In genomic region chr6:157980288-157981131, GRCh38 we compare ENCODE assay signal across 7 cellular contexts. TPM values are rescaled to one million over a fixed set of nuclear protein-coding genes. Genes with fewer than 3 reads are reported as not detected.
DNase-seq lines count a peak whose midpoint lies in the region; ATAC-seq and TF ChIP-seq lines count a peak whose summit lies in the region.

No MANE protein-coding gene starts in this region.

- H3K9me3 ChIP-seq in H9 (ENCODE audit: control insufficient read depth, low read depth, low read length) (no peaks in the 10 kb centered on the region), SU-DHL-6 (ENCODE audit: insufficient read depth, low read length) (no peaks in the 10 kb centered on the region)

- no peak overlapping the region for H4K8ac ChIP-seq in H9 (replicated peaks; ENCODE audit: insufficient read length, low read depth, low read length)

- H3K79me1 ChIP-seq in H9 (ENCODE audit: insufficient read depth, low read depth, low read length, poor library complexity, severe bottlenecking), result no peaks in the 10 kb centered on the region

- H3K4me1 ChIP-seq in H9 (ENCODE audit: insufficient read depth, low read length), result peaks cover 9% of the 10 kb centered on the region

- H2BK15ac ChIP-seq in H9 (ENCODE audit: low read depth, low read length), result no peak overlapping the region

- WGBS in H9 (ENCODE audit: extremely low coverage, insufficient read length, low lambda C conversion rate), result no CpG with 5 or more reads among the region's 19 CpGs

- no peak for TF ChIP-seq CTCF in H9 (conservative IDR thresholded peaks at IDR 0.05)
- TF ChIP-seq CTCF in SU-DHL-6 (IDR thresholded peaks at IDR 0.05; ENCODE audit: insufficient read depth, low read length, poor library complexity, severe bottlenecking), result no peak
- TF ChIP-seq CTCF in foreskin fibroblast (IDR thresholded peaks at IDR 0.05; ENCODE audit: low read depth, low read length), result no peak

- no peak overlapping the region for H3T11ph ChIP-seq in H9 (ENCODE audit: low read length)

- H3K79me2 ChIP-seq in H9 (ENCODE audit: insufficient read depth, low read length) (peaks cover 8% of the 10 kb centered on the region; the same call in 1 of the 2 replicates), SU-DHL-6 (ENCODE audit: insufficient read depth, low read length) (no peaks in the 10 kb centered on the region)

- H2BK12ac ChIP-seq in H9 (ENCODE audit: insufficient read length, low read depth, low read length), result no peak overlapping the region

- no peaks in the 10 kb centered on the region for H3K9me2 ChIP-seq in SU-DHL-6 (replicated peaks; ENCODE audit: insufficient read depth, low read length)

- H3K23ac ChIP-seq in H9 (ENCODE audit: insufficient read length, low read depth, low read length), result no peak overlapping the region

- H3K9me3 Mint-ChIP-seq in H9, result no peaks in the 10 kb centered on the region

- H2AK5ac ChIP-seq in H9 (ENCODE audit: insufficient read length, low read length), result no peak overlapping the region

- H3K14ac ChIP-seq in H9 (ENCODE audit: insufficient read depth, low read length), result peak overlapping the region; percentile 54; the same call in 1 of the 2 replicates

- intact Hi-C loops in sciatic nerve (cut with DNase I), result no loop called here

- H3K27me3 Mint-ChIP-seq in H9 (ENCODE audit: low read depth), result peaks cover 37% of the 10 kb centered on the region

- H3K4me3 ChIP-seq in SU-DHL-6 (ENCODE audit: insufficient read depth, low read length, poor library complexity, severe bottlenecking) (peak overlapping the region; percentile 70), foreskin fibroblast (ENCODE audit: low read depth in 1 of 2, low read length in 2 of 2) (peak overlapping the region; percentile 74 to 83)

- peak overlapping the region; percentile 12 for H3K56ac ChIP-seq in H9 (ENCODE audit: insufficient read length, low read depth, low read length)

- peak; percentile 49 for ATAC-seq in sciatic nerve

- H4K20me1 ChIP-seq in H9 (ENCODE audit: control insufficient read depth, insufficient read depth, insufficient read length) (no peaks in the 10 kb centered on the region), SU-DHL-6 (ENCODE audit: low read depth, low read length) (no peaks in the 10 kb centered on the region)

- no peak overlapping the region for H3K27ac ChIP-seq in H9 (ENCODE audit: insufficient read length, low read depth, low read length)
- H3K27ac ChIP-seq in SU-DHL-6 (ENCODE audit: low read depth, low read length), result no peak overlapping the region

- no peak overlapping the region for H2BK5ac ChIP-seq in H9 (ENCODE audit: insufficient read length, low read length)

- H3K4ac ChIP-seq in H9 (ENCODE audit: low read depth, low read length), result no peak overlapping the region

- H2BK20ac ChIP-seq in H9 (ENCODE audit: low read depth, low read length, poor library complexity, severe bottlenecking), result no peak overlapping the region

- H3F3A ChIP-seq in SU-DHL-6 (ENCODE audit: insufficient read depth), result no peaks in the 10 kb centered on the region

- no peak overlapping the region for H3K27ac Mint-ChIP-seq in H9

- no peaks in the 10 kb centered on the region; a peak in 1 of 7 replicates for H3K36me3 Mint-ChIP-seq in H9 (ENCODE audit: insufficient read depth in 1 of 3, low read depth in 3 of 3)

- H3K4me3 Mint-ChIP-seq in H9, result peak overlapping the region; percentile 73 to 75

- peak overlapping the region; percentile 72 for H3K4me2 ChIP-seq in H9 (ENCODE audit: insufficient read depth, insufficient read length, low read length)
- peak overlapping the region; percentile 65 for H3K4me2 ChIP-seq in SU-DHL-6 (ENCODE audit: low read depth, low read length, poor library complexity, severe bottlenecking)

- peaks cover 36 to 37% of the 10 kb centered on the region in 2 experiments for H3K4me1 Mint-ChIP-seq in H9

- H2BK120ac ChIP-seq in H9 (ENCODE audit: low read depth, low read length, poor library complexity, severe bottlenecking), result no peak overlapping the region

- DNase-seq in H9 (no peak), foreskin fibroblast (no peak), sciatic nerve (ENCODE audit: low spot score) (peak; percentile 23), NCI-H1694 treated with DMSO at 0.1 percent for 48 hours (lab: John Stamatoyannopoulos, UW) (no peak), GF-D8 (lab: John Stamatoyannopoulos, UW) (no peak), NCI-H1694 (lab: John Stamatoyannopoulos, UW) (no peak)

- H3K23me2 ChIP-seq in H9 (ENCODE audit: insufficient read length, low read depth, low read length, poor library complexity, severe bottlenecking), result peaks cover 11% of the 10 kb centered on the region

- H3K36me3 ChIP-seq in SU-DHL-6 (ENCODE audit: low read length), result no peaks in the 10 kb centered on the region

- H3K27me3 ChIP-seq in H9 (ENCODE audit: insufficient read depth, low read length), result no peaks in the 10 kb centered on the region; the same call in 1 of the 2 replicates
- no peaks in the 10 kb centered on the region for H3K27me3 ChIP-seq in SU-DHL-6 (ENCODE audit: low read length)

- no peak overlapping the region for H4K91ac ChIP-seq in H9 (ENCODE audit: insufficient read length, low read depth, low read length)

- H4K5ac ChIP-seq in H9 (ENCODE audit: insufficient read length, low read depth, low read length), result no peak overlapping the region

- H3K9ac ChIP-seq in H9 (ENCODE audit: extremely low read depth, insufficient read length, low read length) (no peak overlapping the region), SU-DHL-6 (ENCODE audit: low read length) (peak overlapping the region; percentile 66; the same call in 1 of the 2 replicates)

- peak overlapping the region; percentile 55 for H3K18ac ChIP-seq in H9 (ENCODE audit: insufficient read length, low read depth, low read length)

- H2AFZ ChIP-seq in H9 (ENCODE audit: low read length), result no peak overlapping the region
- H2AFZ ChIP-seq in SU-DHL-6 (ENCODE audit: low read depth, low read length, severe bottlenecking), result peak overlapping the region; percentile 82

RNA-seq across cellular contexts. Expression of gene SYNJ2, which starts 1.2 kb away (rescaled TPM):
- total RNA-seq in H9 (2021), result 24.5 and 25.4 TPM in 2 replicates
- 22.5 TPM for total RNA-seq in sciatic nerve
